Comparison of ENCODE assay signal across 1 cellular context in genomic region chr1:99634971-99635624, GRCh38.
A peak's percentile ranks its signal among the peaks of the same experiment; 100 is the strongest.
TF ChIP-seq lines count a peak whose summit lies in the region.

No MANE protein-coding gene starts in this region.

TF ChIP-seq in HepG2, 621 proteins besides CTCF, POLR2A, EP300 and RAD21 (continued from another document and continues in another):
- 0 out of 2 replicates have a peak, but pooled peaks have one; percentile 38 for TF ChIP-seq PRDM10 (CRISPR knock-in tag; IDR thresholded peaks at IDR 0.05; ENCODE audit: low read depth)
- TF ChIP-seq MTA1 (CRISPR knock-in tag; IDR thresholded peaks at IDR 0.05; ENCODE audit: borderline replicate concordance) = no peak
- TF ChIP-seq HMG20A (CRISPR knock-in tag; IDR thresholded peaks at IDR 0.05; ENCODE audit: borderline replicate concordance) = peak; percentile 62; the same call in 1 of the 2 replicates
- no peak for TF ChIP-seq ZNF362 (CRISPR knock-in tag; IDR thresholded peaks at IDR 0.05; ENCODE audit: borderline replicate concordance)
- no peak for TF ChIP-seq SOX13 (IDR thresholded peaks at IDR 0.05)
- TF ChIP-seq SOX13 (CRISPR knock-in tag; conservative IDR thresholded peaks at IDR 0.05 in 1 of 2, IDR thresholded peaks at IDR 0.05 in 1 of 2) = peak in 1 of 2 experiments; percentile 66; a peak in 2 of 4 replicates
- TF ChIP-seq ZNF225 (CRISPR knock-in tag; IDR thresholded peaks at IDR 0.05) = no peak
- no peak for TF ChIP-seq FOXC1 (CRISPR knock-in tag; IDR thresholded peaks at IDR 0.05; ENCODE audit: borderline replicate concordance)
- TF ChIP-seq ISL2 (CRISPR knock-in tag; IDR thresholded peaks at IDR 0.05) = peak; percentile 50; the same call in 1 of the 2 replicates
- no peak for TF ChIP-seq ZBTB25 (CRISPR knock-in tag; IDR thresholded peaks at IDR 0.05)
- no peak for TF ChIP-seq CENPBD1 (CRISPR knock-in tag; IDR thresholded peaks at IDR 0.05; ENCODE audit: borderline replicate concordance, low read depth)
- no peak for TF ChIP-seq ZNF788 (CRISPR knock-in tag; IDR thresholded peaks at IDR 0.05; ENCODE audit: borderline replicate concordance)
- no peak for TF ChIP-seq FOXP1 (IDR thresholded peaks at IDR 0.05)
- TF ChIP-seq FOXP1 (CRISPR knock-in tag; IDR thresholded peaks at IDR 0.05) = peak; percentile 39; the same call in 1 of the 2 replicates
- TF ChIP-seq HINFP (CRISPR knock-in tag; IDR thresholded peaks at IDR 0.05; ENCODE audit: low read depth) = no peak
- no peak for TF ChIP-seq JUN (CRISPR knock-in tag; IDR thresholded peaks at IDR 0.05)
- TF ChIP-seq DDIT3 (CRISPR knock-in tag; IDR thresholded peaks at IDR 0.05) = no peak
- TF ChIP-seq RBM39 (IDR thresholded peaks at IDR 0.05; ENCODE audit: low read depth, low read length, poor library complexity, severe bottlenecking) = no peak
- no peak for TF ChIP-seq ZNF839 (CRISPR knock-in tag; IDR thresholded peaks at IDR 0.05; ENCODE audit: borderline replicate concordance)
- no peak for TF ChIP-seq HNRNPL (IDR thresholded peaks at IDR 0.05; ENCODE audit: low read depth, low read length)
- no peak for TF ChIP-seq KLF15 (CRISPR knock-in tag; IDR thresholded peaks at IDR 0.05; ENCODE audit: borderline replicate concordance)
- TF ChIP-seq TP53 (CRISPR knock-in tag; conservative IDR thresholded peaks at IDR 0.05) = no peak
- TF ChIP-seq TEAD3 (CRISPR knock-in tag; optimal IDR thresholded peaks at IDR 0.05; ENCODE audit: borderline replicate concordance) = peak; percentile 79
- no peak for TF ChIP-seq MAF1 (CRISPR knock-in tag; IDR thresholded peaks at IDR 0.05; ENCODE audit: borderline replicate concordance)
- no peak for TF ChIP-seq ERF (CRISPR knock-in tag; IDR thresholded peaks at IDR 0.05)
- peak; percentile 37; the same call in 1 of the 2 replicates for TF ChIP-seq MIXL1 (CRISPR knock-in tag; IDR thresholded peaks at IDR 0.05)
- TF ChIP-seq POGZ (CRISPR knock-in tag; IDR thresholded peaks at IDR 0.05) = 0 out of 2 replicates have a peak, but pooled peaks have one; percentile 31
- TF ChIP-seq TAF1 (CRISPR knock-in tag; IDR thresholded peaks at IDR 0.05) = no peak
- TF ChIP-seq AHDC1 (CRISPR knock-in tag; IDR thresholded peaks at IDR 0.05; ENCODE audit: borderline replicate concordance) = peak; percentile 38; the same call in 1 of the 2 replicates
- TF ChIP-seq ZNF232 (CRISPR knock-in tag; IDR thresholded peaks at IDR 0.05; ENCODE audit: borderline replicate concordance) = no peak
- no peak for TF ChIP-seq TOE1 (CRISPR knock-in tag; IDR thresholded peaks at IDR 0.05)
- TF ChIP-seq ZMYM4 (CRISPR knock-in tag; IDR thresholded peaks at IDR 0.05) = peak; percentile 50
- no peak for TF ChIP-seq ZBTB2 (CRISPR knock-in tag; IDR thresholded peaks at IDR 0.05; ENCODE audit: low read depth)
- no peak for TF ChIP-seq ZNF331 (CRISPR knock-in tag; IDR thresholded peaks at IDR 0.05)
- TF ChIP-seq FOSL2 (CRISPR knock-in tag; IDR thresholded peaks at IDR 0.05) = no peak
- TF ChIP-seq HOMEZ (CRISPR knock-in tag; IDR thresholded peaks at IDR 0.05; ENCODE audit: low read depth) = peak; percentile 37; the same call in 1 of the 2 replicates
- TF ChIP-seq ZBTB3 (CRISPR knock-in tag; IDR thresholded peaks at IDR 0.05; ENCODE audit: borderline replicate concordance, low read depth) = no peak
- no peak for TF ChIP-seq SCMH1 (CRISPR knock-in tag; IDR thresholded peaks at IDR 0.05; ENCODE audit: borderline replicate concordance)
- TF ChIP-seq ZBTB46 (CRISPR knock-in tag; IDR thresholded peaks at IDR 0.05; ENCODE audit: borderline replicate concordance) = no peak
